In genomic region chr2:215790548-215791421, GRCh38 we compare ENCODE assay signal across 16 cellular contexts.
"Had no signal": no experiment of that assay in that cellular context is flagged by ENCODE, and none has a peak within 500 bp of the region (broad histone marks: within the 10 kb centered on the region; RNA-seq: fewer than 3 reads in every experiment).

No MANE protein-coding gene starts in this region.

- H3K27ac Mint-ChIP-seq: activated CD4-positive, alpha-beta T cell treated with anti-CD3 and anti-CD28 coated beads for 36 hours; activated T-helper 1 cell treated with anti-CD3 and anti-CD28 coated beads, Interleukin-12 subunit alpha, Interleukin-12 subunit beta, Interleukin-2, Interleukin-4 antibody, amounts not matched to agents 30 ng/mL and 10 ng/mL and 1 ng/mL, durations not matched to agents 14 hours and 24 hours and 36 hours; naive B cell; stimulated activated naive B cell treated with anti-CD40 and anti-IgM and Interleukin-4, amounts not matched to agents 10 μg/mL and 1 μg/mL and 100 μg/mL, for 72 hours had no signal

- H3K27me3 ChIP-seq: ascending aorta, transverse colon had no signal

- H3K9me3 Mint-ChIP-seq: activated T-helper 1 cell treated with anti-CD3 and anti-CD28 coated beads, Interleukin-12 subunit alpha, Interleukin-12 subunit beta, Interleukin-2, Interleukin-4 antibody, amounts not matched to agents 30 ng/mL and 10 ng/mL and 1 ng/mL, durations not matched to agents 14 hours and 24 hours and 36 hours; naive B cell; stimulated activated naive B cell treated with anti-CD40 and anti-IgM and Interleukin-4, amounts not matched to agents 10 μg/mL and 1 μg/mL and 100 μg/mL, for 72 hours had no signal

- H3K4me3 Mint-ChIP-seq: activated CD4-positive, alpha-beta T cell treated with anti-CD3 and anti-CD28 coated beads for 36 hours; activated T-helper 1 cell treated with anti-CD3 and anti-CD28 coated beads, Interleukin-12 subunit alpha, Interleukin-12 subunit beta, Interleukin-2, Interleukin-4 antibody, amounts not matched to agents 30 ng/mL and 10 ng/mL and 1 ng/mL, durations not matched to agents 14 hours and 24 hours and 36 hours; naive B cell; stimulated activated naive B cell treated with anti-CD40 and anti-IgM and Interleukin-4, amounts not matched to agents 10 μg/mL and 1 μg/mL and 100 μg/mL, for 72 hours had no signal

- H3K4me1 Mint-ChIP-seq: naive B cell had no signal

- ATAC-seq: activated CD4-positive, alpha-beta T cell treated with anti-CD3 and anti-CD28 coated beads for 36 hours; psoas muscle; stimulated activated naive B cell treated with anti-CD40 and anti-IgM and Interleukin-4, amounts not matched to agents 10 μg/mL and 1 μg/mL and 100 μg/mL, for 72 hours had no signal

- H3K36me3 ChIP-seq: ascending aorta, transverse colon had no signal

- H3K36me3 Mint-ChIP-seq: naive B cell; stimulated activated naive B cell treated with anti-CD40 and anti-IgM and Interleukin-4, amounts not matched to agents 10 μg/mL and 1 μg/mL and 100 μg/mL, for 72 hours had no signal

- DNase-seq: activated CD4-positive, alpha-beta T cell treated with anti-CD3 and anti-CD28 coated beads for 36 hours; activated naive CD4-positive, alpha-beta T cell; hypothalamus; kidney glomerular epithelial cell; midbrain; naive B cell; nucleus accumbens; psoas muscle; stimulated activated CD4-positive, alpha-beta T cell treated with anti-CD3 and anti-CD28 coated beads, Interleukin-2, amount 100 ng/mL, for 24 hours; stimulated activated naive B cell treated with anti-CD40 and anti-IgM and Interleukin-4, amounts not matched to agents 10 μg/mL and 1 μg/mL and 100 μg/mL, for 72 hours; substantia nigra; T-helper 1 cell; transverse colon had no signal

- H3K27ac ChIP-seq: ascending aorta, psoas muscle, transverse colon, VCaP had no signal

- H3K27me3 Mint-ChIP-seq: activated CD4-positive, alpha-beta T cell treated with anti-CD3 and anti-CD28 coated beads for 36 hours had no signal

- H3K4me3 ChIP-seq: ascending aorta, psoas muscle, transverse colon had no signal

- H3K9me3 ChIP-seq: ascending aorta, psoas muscle, transverse colon had no signal
